Comparison of ENCODE assay signal across 25 cellular contexts in genomic region chr15:93058128-93058527, GRCh38. TPM values are rescaled to one million over a fixed set of nuclear protein-coding genes. Genes with fewer than 3 reads are reported as not detected.
DNase-seq lines count a peak whose midpoint lies in the region; ATAC-seq, FAIRE-seq and TF ChIP-seq lines count a peak whose summit lies in the region.
"Had no signal": no experiment of that assay in that cellular context is flagged by ENCODE, and none has a peak within 500 bp of the region (broad histone marks: within the 10 kb centered on the region; RNA-seq: fewer than 3 reads in every experiment).

No MANE protein-coding gene starts in this region.

- TF ChIP-seq EP300 in HepG2 (IDR thresholded peaks at IDR 0.05; ENCODE audit: low read depth in 2 of 2, low read length in 2 of 2) (no peak), HepG2 (CRISPR knock-in tag; IDR thresholded peaks at IDR 0.05; ENCODE audit: borderline replicate concordance) (no peak)

- H3K27ac Mint-ChIP-seq in endodermal cell (peak overlapping the region; percentile 61), neural progenitor cell (no peak overlapping the region), type B pancreatic cell (peak overlapping the region; percentile 23)
- H3K27ac Mint-ChIP-seq: CD4-positive, alpha-beta T cell had no signal

- WGBS in HepG2 (ENCODE audit: low lambda C conversion rate): 4% methylated on average over 7 of the region's 8 CpGs
- WGBS in right lobe of liver (ENCODE audit: insufficient coverage, low coverage, low lambda C conversion rate, missing lambda C conversion rate): 55% methylated on average over 5 of the region's 8 CpGs
- 94 to 95% methylated on average over 7 to 8 of the region's 8 CpGs for WGBS in endodermal cell (ENCODE audit: insufficient coverage in 1 of 2, insufficient read length in 1 of 2), 2 experiments

- POLR2A ChIA-PET in HepG2 (lab: Yijun Ruan, JAX): no interaction called here

- H3K4me2 ChIP-seq in HepG2 (ENCODE audit: low read depth, low read length) (no peak overlapping the region), neural progenitor cell (no peak overlapping the region), Karpas-422 (ENCODE audit: low read depth, low read length, poor library complexity, severe bottlenecking) (no peak overlapping the region)

- peaks cover 38% of the 10 kb centered on the region for H3K4me1 Mint-ChIP-seq in endodermal cell
- H3K4me1 Mint-ChIP-seq in neural progenitor cell: peaks cover 61% of the 10 kb centered on the region
- H3K4me1 Mint-ChIP-seq in type B pancreatic cell (ENCODE audit: unreplicated experiment): peaks cover 37% of the 10 kb centered on the region

- no peaks in the 10 kb centered on the region for H3K9me3 ChIP-seq in HepG2 (ENCODE audit: low read length)
- no peaks in the 10 kb centered on the region for H3K9me3 ChIP-seq in right lobe of liver
- no peaks in the 10 kb centered on the region for H3K9me3 ChIP-seq in endodermal cell (ENCODE audit: control insufficient read depth, low read length)
- H3K9me3 ChIP-seq in neural progenitor cell (ENCODE audit: low read depth): no peaks in the 10 kb centered on the region
- no peaks in the 10 kb centered on the region for H3K9me3 ChIP-seq in Karpas-422 (ENCODE audit: low read length)
- H3K9me3 ChIP-seq: BLaER1 treated with 17β-estradiol and CSF1 and Interleukin-3, amounts not matched to agents 10 nM and 100 nM had no signal

- H3K27me3 ChIP-seq in HepG2 (ENCODE audit: control insufficient read depth in 1 of 2, insufficient read depth in 2 of 2, low read length in 2 of 2) (peaks cover 18 to 72% of the 10 kb centered on the region in 2 experiments; a peak in 4 of 5 replicates), right lobe of liver (no peaks in the 10 kb centered on the region), endodermal cell (ENCODE audit: control insufficient read depth, insufficient read depth, low read length, poor library complexity, severe bottlenecking) (no peaks in the 10 kb centered on the region), neural progenitor cell (no peaks in the 10 kb centered on the region), Karpas-422 (ENCODE audit: low read length) (no peaks in the 10 kb centered on the region)

- in situ Hi-C loops in HepG2 (cut with HindIII; ENCODE audit: extremely low pct_ligation_motif_present, low pct_unique_long_range_greater_than_20kb): no loop called here

- no peak overlapping the region for H3K4me3 Mint-ChIP-seq in endodermal cell
- H3K4me3 Mint-ChIP-seq in neural progenitor cell: no peak overlapping the region
- no peak overlapping the region for H3K4me3 Mint-ChIP-seq in type B pancreatic cell
- H3K4me3 Mint-ChIP-seq: CD4-positive, alpha-beta T cell had no signal

- H4K20me1 ChIP-seq in HepG2 (ENCODE audit: insufficient read depth, low read length): no peaks in the 10 kb centered on the region
- H4K20me1 ChIP-seq in neural progenitor cell (ENCODE audit: low read depth): peaks cover 98% of the 10 kb centered on the region
- H4K20me1 ChIP-seq in Karpas-422 (ENCODE audit: insufficient read depth, low read depth, low read length): no peaks in the 10 kb centered on the region

- H3K9me3 Mint-ChIP-seq in endodermal cell (no peaks in the 10 kb centered on the region), neural progenitor cell (no peaks in the 10 kb centered on the region), type B pancreatic cell (no peaks in the 10 kb centered on the region)
- H3K9me3 Mint-ChIP-seq: CD4-positive, alpha-beta T cell had no signal

- no peaks in the 10 kb centered on the region for H3K9me2 ChIP-seq in Karpas-422 (replicated peaks; ENCODE audit: insufficient read depth, low read length)

- intact Hi-C loops in HepG2 (cut with micrococcal nuclease; ENCODE audit: unreplicated experiment) (no loop called here), right lobe of liver (cut with DNase I) (no loop called here)

- H3K27ac ChIP-seq in HepG2 (ENCODE audit: extremely low read length, insufficient read depth, low read length) (no peak overlapping the region), right lobe of liver (no peak overlapping the region), endodermal cell (ENCODE audit: low read depth, low read length) (no peak overlapping the region), neural progenitor cell (peak overlapping the region; percentile 92), Karpas-422 (ENCODE audit: low read length) (no peak overlapping the region)
- H3K27ac ChIP-seq: SK-N-MC had no signal

- H3K4me3 ChIP-seq in HepG2 (replicated peaks in 1 of 3; ENCODE audit: insufficient read depth in 1 of 3, low read depth in 2 of 3, low read length in 3 of 3) (no peak overlapping the region), right lobe of liver (no peak overlapping the region), endodermal cell (ENCODE audit: low read length) (no peak overlapping the region), neural progenitor cell (no peak overlapping the region), Karpas-422 (ENCODE audit: low read length) (no peak overlapping the region)
- H3K4me3 ChIP-seq: BLaER1 treated with 17β-estradiol and CSF1 and Interleukin-3, amounts not matched to agents 10 nM and 100 nM; SK-N-MC had no signal

- H3K4me1 ChIP-seq in HepG2 (ENCODE audit: insufficient read depth, low read length) (no peaks in the 10 kb centered on the region), right lobe of liver (no peaks in the 10 kb centered on the region), endodermal cell (ENCODE audit: control insufficient read depth, insufficient read depth, low read length) (peaks cover 13% of the 10 kb centered on the region), neural progenitor cell (peaks cover 48% of the 10 kb centered on the region), Karpas-422 (ENCODE audit: low read length) (peaks cover 16% of the 10 kb centered on the region)

- H2AFZ ChIP-seq in HepG2 (ENCODE audit: low read length): no peak overlapping the region
- no peak overlapping the region for H2AFZ ChIP-seq in neural progenitor cell (replicated peaks)
- no peak overlapping the region for H2AFZ ChIP-seq in Karpas-422 (ENCODE audit: low read length)

- no TSS peak for BruUV-seq in HepG2 (replicated peaks; lab: Mats Ljungman, UMichigan)

- H3K9ac ChIP-seq in HepG2 (ENCODE audit: insufficient read depth, low read depth, low read length) (no peak overlapping the region), endodermal cell (ENCODE audit: extremely low read depth, low read length, poor library complexity, severe bottlenecking) (no peak overlapping the region), neural progenitor cell (no peak overlapping the region), Karpas-422 (ENCODE audit: low read length) (no peak overlapping the region)

- H3K36me3 ChIP-seq in HepG2 (replicated peaks in 1 of 2; ENCODE audit: control insufficient read depth in 1 of 2, insufficient read depth in 2 of 2, low read length in 2 of 2) (no peaks in the 10 kb centered on the region), right lobe of liver (no peaks in the 10 kb centered on the region), endodermal cell (ENCODE audit: control insufficient read depth, insufficient read depth, low read length) (peaks cover 44% of the 10 kb centered on the region), neural progenitor cell (no peaks in the 10 kb centered on the region), Karpas-422 (ENCODE audit: insufficient read depth, low read length) (no peaks in the 10 kb centered on the region)

- ATAC-seq in HepG2 (no peak), right lobe of liver (no peak), HG03342 (IDR thresholded peaks at IDR 0.05; ENCODE audit: unreplicated experiment) (no peak)
- ATAC-seq: HCT116 had no signal

- no peak for FAIRE-seq in HepG2 (lab: Jason Lieb, UNC)
- FAIRE-seq: D721Med had no signal

- TF ChIP-seq POLR2A in HepG2 (IDR thresholded peaks at IDR 0.05; ENCODE audit: insufficient read depth in 1 of 2, low read depth in 2 of 2, low read length in 2 of 2): no peak
- TF ChIP-seq POLR2A in right lobe of liver (IDR thresholded peaks at IDR 0.05): no peak

- H3K79me2 ChIP-seq in HepG2 (ENCODE audit: insufficient read depth, low read length): no peaks in the 10 kb centered on the region
- peaks cover 98% of the 10 kb centered on the region for H3K79me2 ChIP-seq in neural progenitor cell (ENCODE audit: low read depth)
- no peaks in the 10 kb centered on the region for H3K79me2 ChIP-seq in Karpas-422 (ENCODE audit: low read length)

- H3F3A ChIP-seq in neural progenitor cell (ENCODE audit: low read depth): peaks cover 81% of the 10 kb centered on the region

- no peak for DNase-seq in HepG2 (ENCODE audit: low spot score)
- no peak for DNase-seq in right lobe of liver
- DNase-seq in endodermal cell: no peak
- DNase-seq in neural progenitor cell (ENCODE audit: low spot score): no peak
- no peak for DNase-seq in type B pancreatic cell (ENCODE audit: extremely low spot score, unreplicated experiment)
- no peak for DNase-seq in Karpas-422
- DNase-seq in NCI-H526 (lab: John Stamatoyannopoulos, UW): no peak
- DNase-seq: CD4-positive, alpha-beta T cell; GOT3; KBM-7; MM.1S; NCI-H2029; NCI-H446; NCI-H524 treated with DMSO at 0.1 percent for 48 hours; NCI-H82; RPMI8226; SHP77 treated with DMSO at 0.1 percent for 48 hours; SW 1271 had no signal

- TF ChIP-seq RAD21 in HepG2 (CRISPR knock-in tag; IDR thresholded peaks at IDR 0.05): no peak

- CTCF ChIA-PET in HepG2 (lab: Yijun Ruan, JAX; ENCODE audit: low intra/inter-chr PET ratio, low total read pairs): no interaction called here

- TF ChIP-seq CTCF in HepG2 (CRISPR knock-in tag; IDR thresholded peaks at IDR 0.05): no peak
- TF ChIP-seq CTCF in right lobe of liver (IDR thresholded peaks at IDR 0.05): no peak
- TF ChIP-seq CTCF in endodermal cell (conservative IDR thresholded peaks at IDR 0.05): no peak
- no peak for TF ChIP-seq CTCF in neural progenitor cell (IDR thresholded peaks at IDR 0.05)
- TF ChIP-seq CTCF in type B pancreatic cell (conservative IDR thresholded peaks at IDR 0.05): no peak

- H3K27me3 Mint-ChIP-seq in endodermal cell (ENCODE audit: insufficient read depth) (no peaks in the 10 kb centered on the region), neural progenitor cell (ENCODE audit: insufficient read depth, low read depth) (peaks cover 2% of the 10 kb centered on the region), type B pancreatic cell (no peaks in the 10 kb centered on the region)
- H3K27me3 Mint-ChIP-seq: CD4-positive, alpha-beta T cell had no signal

- H3K36me3 Mint-ChIP-seq in endodermal cell (ENCODE audit: low read depth): peaks cover 57% of the 10 kb centered on the region
- peaks cover 34% of the 10 kb centered on the region for H3K36me3 Mint-ChIP-seq in neural progenitor cell
- peaks cover 10% of the 10 kb centered on the region for H3K36me3 Mint-ChIP-seq in type B pancreatic cell

RNA-seq across cellular contexts. Expression of gene RGMA, which starts 30.9 kb away (rescaled TPM):
- not detected in 2 replicates for total RNA-seq in HepG2 (2016; rRNA removed; fragmentation: Illumina TruSeq; extraction: Trizol)
- not detected in 2 replicates for total RNA-seq in HepG2 (2016; cell fraction: cytosol; rRNA removed; fragmentation: Illumina TruSeq; extraction: Trizol; ENCODE audit: low read depth)
- not detected in 2 replicates for total RNA-seq in HepG2 (2016; cell fraction: insoluble cytoplasmic fraction; rRNA removed; fragmentation: Illumina TruSeq; extraction: Trizol)
- total RNA-seq in HepG2 (2016; cell fraction: membrane; rRNA removed; fragmentation: Illumina TruSeq; extraction: Trizol): not detected in 2 replicates
- total RNA-seq in HepG2 (2016; cell fraction: nucleus; rRNA removed; fragmentation: Illumina TruSeq; extraction: Trizol): not detected in 2 replicates
- polyA plus RNA-seq in HepG2 (2011; rRNA removed): not detected in 2 replicates
- not detected in 2 replicates for polyA plus RNA-seq in HepG2 (2011; cell fraction: cytosol; rRNA removed)
- polyA plus RNA-seq in HepG2 (2011; cell fraction: nucleus; rRNA removed): not detected in 2 replicates
- 0.08 and 0.16 TPM in 2 replicates for polyA plus RNA-seq in HepG2 (2012)
- not detected in 2 replicates for polyA plus RNA-seq in HepG2 (2016; cell fraction: cytosol; fragmentation: Illumina TruSeq; extraction: Trizol; ENCODE audit: low read depth)
- polyA plus RNA-seq in HepG2 (2016; cell fraction: insoluble cytoplasmic fraction; fragmentation: Illumina TruSeq; extraction: Trizol; ENCODE audit: low read depth): not detected in 2 replicates
- not detected in 2 replicates for polyA plus RNA-seq in HepG2 (2016; cell fraction: membrane; fragmentation: Illumina TruSeq; extraction: Trizol; ENCODE audit: low read depth)
- polyA plus RNA-seq in HepG2 (2016; cell fraction: nucleus; fragmentation: Illumina TruSeq; extraction: Trizol; ENCODE audit: insufficient read depth, low read depth): not detected in 2 replicates
- polyA minus RNA-seq in HepG2 (2011; rRNA and poly(A)+ RNA removed; ENCODE audit: low replicate concordance): 0.02 TPM in 1 of 2 replicates, not detected in the other
- polyA minus RNA-seq in HepG2 (2011; cell fraction: cytosol; rRNA and poly(A)+ RNA removed): not detected in 2 replicates
- polyA minus RNA-seq in HepG2 (2011; cell fraction: nucleus; rRNA and poly(A)+ RNA removed): not detected in 2 replicates
- total RNA-seq in right lobe of liver: under 1 TPM in 4 of 6 experiments, not detected in 2; 0.06 to 0.32 (median 0.25) TPM
- total RNA-seq in endodermal cell: 10 to 100 TPM; 37.7 to 67.1 TPM
- 64.3 TPM for polyA plus RNA-seq in endodermal cell (2013, experiment 1 of 2)
- 48.1 TPM for polyA plus RNA-seq in endodermal cell (2013, experiment 2 of 2)
- total RNA-seq in neural progenitor cell (ENCODE audit: low replicate concordance): 41.4 and 85.1 TPM in 2 replicates
- total RNA-seq in type B pancreatic cell (ENCODE audit: low replicate concordance): 37.0 and 41.6 TPM in 2 replicates
- total RNA-seq in Karpas-422 (2014; rRNA removed; shearing (Covaris generic); ENCODE audit: low replicate concordance): not detected in 2 replicates
- total RNA-seq: CD4-positive, alpha-beta T cell; Daoy; HT1080 had no signal

Comparison
In these comparisons a context has a peak if more than half of its experiments do, and no peak if none do; other contexts are left out.
1. RNA of gene RGMA, which starts 30.9 kb away (total RNA-seq): 37.7 to 67.1 TPM in endodermal cell, 41.4 to 85.1 TPM in neural progenitor cell and 37.0 to 41.6 TPM in type B pancreatic cell; 0.06 to 0.32 TPM in right lobe of liver, not detected in HepG2 and not detected in Karpas-422; every median in the first group is over 10 times any median in the second.